Comparison of ENCODE assay signal across 8 cellular contexts in genomic region chr3:12868039-12869024, GRCh38. TPM values are rescaled to one million over a fixed set of nuclear protein-coding genes. Genes with fewer than 3 reads are reported as not detected.
DNase-seq lines count a peak whose midpoint lies in the region; ATAC-seq and TF ChIP-seq lines count a peak whose summit lies in the region.

No MANE protein-coding gene starts in this region.

- H3K27me3 Mint-ChIP-seq in activated T-helper 2 cell treated with anti-CD3 and anti-CD28 coated beads, Interferon-gamma antibody, Interleukin-2, Interleukin-4, amounts not matched to agents 10 μg/mL and 5 μg/mL and 100 μg/mL, durations not matched to agents 14 hours and 24 hours and 36 hours (ENCODE audit: low read depth): peaks cover 14% of the 10 kb centered on the region

- peak; percentile 65 for ATAC-seq in GM21529 (IDR thresholded peaks at IDR 0.05; ENCODE audit: unreplicated experiment)

- TF ChIP-seq EP300 in neural cell (conservative IDR thresholded peaks at IDR 0.05; ENCODE audit: poor library complexity, severe bottlenecking): no peak

- peaks cover 13% of the 10 kb centered on the region for H3K4me1 Mint-ChIP-seq in activated T-helper 2 cell treated with anti-CD3 and anti-CD28 coated beads, Interferon-gamma antibody, Interleukin-2, Interleukin-4, amounts not matched to agents 10 μg/mL and 5 μg/mL and 100 μg/mL, durations not matched to agents 14 hours and 24 hours and 36 hours (ENCODE audit: low read depth)

- no peaks in the 10 kb centered on the region for H3K27me3 ChIP-seq in neural cell (ENCODE audit: insufficient read depth, low read depth, low read length)

- in situ Hi-C loops in KBM-7 (cut with MboI; ENCODE audit: low pct_unique_long_range_greater_than_20kb, low sequenced_read_pairs): no loop called here

- H3F3A ChIP-seq in neural cell (ENCODE audit: insufficient read depth, low read length, poor library complexity, severe bottlenecking): no peaks in the 10 kb centered on the region

- H3K9me2 ChIP-seq in neural cell (ENCODE audit: insufficient read depth, low read length): no peaks in the 10 kb centered on the region

- no peak overlapping the region for H3K9ac ChIP-seq in neural cell (ENCODE audit: low read length)

- no peaks in the 10 kb centered on the region for H3K36me3 Mint-ChIP-seq in activated T-helper 2 cell treated with anti-CD3 and anti-CD28 coated beads, Interferon-gamma antibody, Interleukin-2, Interleukin-4, amounts not matched to agents 10 μg/mL and 5 μg/mL and 100 μg/mL, durations not matched to agents 14 hours and 24 hours and 36 hours (ENCODE audit: low read depth)

- no peaks in the 10 kb centered on the region for H3K36me3 ChIP-seq in neural cell (ENCODE audit: insufficient read depth, low read length)

- H3K27ac ChIP-seq in neural cell (ENCODE audit: low read length): no peak overlapping the region

- H3K4me2 ChIP-seq in neural cell (ENCODE audit: low read length): no peak overlapping the region

- H3K9me3 ChIP-seq in neural cell (ENCODE audit: low read length): no peaks in the 10 kb centered on the region

- H3K4me3 ChIP-seq in neural cell (ENCODE audit: low read length): peak overlapping the region; percentile 49

- peak; percentile 91 for TF ChIP-seq RAD21 in neural cell (conservative IDR thresholded peaks at IDR 0.05)

- peak; percentile 88 for DNase-seq in DMS 273 (lab: John Stamatoyannopoulos, UW; ENCODE audit: unreplicated experiment)
- DNase-seq in KBM-7: peak; percentile 78
- DNase-seq in RKO (ENCODE audit: low spot score): peak; percentile 91
- DNase-seq in activated T-helper 2 cell treated with anti-CD3 and anti-CD28 coated beads, Interferon-gamma antibody, Interleukin-2, Interleukin-4, amounts not matched to agents 10 μg/mL and 5 μg/mL and 100 μg/mL, durations not matched to agents 14 hours and 24 hours and 36 hours (ENCODE audit: low spot score): peak; percentile 38
- DNase-seq in fibroblast of the conjunctiva (ENCODE audit: low read depth): peak; percentile 82
- DNase-seq in superior temporal gyrus (ENCODE audit: extremely low spot score): peak; percentile 96

- intact Hi-C loops in activated T-helper 2 cell treated with anti-CD3 and anti-CD28 coated beads, Interferon-gamma antibody, Interleukin-2, Interleukin-4, amounts not matched to agents 10 μg/mL and 5 μg/mL and 100 μg/mL, durations not matched to agents 14 hours and 24 hours and 36 hours (cut with micrococcal nuclease): loop anchor here (1.0 to 2.0 kb wide), 2 partner anchors 24 to 116 kb away; no protein-coding TSS in a partner anchor

- no peaks in the 10 kb centered on the region for H4K20me1 ChIP-seq in neural cell (ENCODE audit: insufficient read depth)

- peak overlapping the region; percentile 25 for H3K27ac Mint-ChIP-seq in activated T-helper 2 cell treated with anti-CD3 and anti-CD28 coated beads, Interferon-gamma antibody, Interleukin-2, Interleukin-4, amounts not matched to agents 10 μg/mL and 5 μg/mL and 100 μg/mL, durations not matched to agents 14 hours and 24 hours and 36 hours

- peaks cover 5% of the 10 kb centered on the region for H3K9me3 Mint-ChIP-seq in activated T-helper 2 cell treated with anti-CD3 and anti-CD28 coated beads, Interferon-gamma antibody, Interleukin-2, Interleukin-4, amounts not matched to agents 10 μg/mL and 5 μg/mL and 100 μg/mL, durations not matched to agents 14 hours and 24 hours and 36 hours

- no peaks in the 10 kb centered on the region for H3K79me2 ChIP-seq in neural cell (replicated peaks; ENCODE audit: insufficient read depth, low read length)

- TF ChIP-seq CTCF in neural cell (IDR thresholded peaks at IDR 0.05; ENCODE audit: poor library complexity, severe bottlenecking): peak; percentile 94

- peak overlapping the region; percentile 75 for H3K4me3 Mint-ChIP-seq in activated T-helper 2 cell treated with anti-CD3 and anti-CD28 coated beads, Interferon-gamma antibody, Interleukin-2, Interleukin-4, amounts not matched to agents 10 μg/mL and 5 μg/mL and 100 μg/mL, durations not matched to agents 14 hours and 24 hours and 36 hours (ENCODE audit: low read depth)

- no peak overlapping the region for H2AFZ ChIP-seq in neural cell (ENCODE audit: low read depth, low read length)

TF ChIP-seq in neural cell, 6 proteins besides CTCF, POLR2A, EP300 and RAD21:
- peak; percentile 90 for TF ChIP-seq SMC3 (conservative IDR thresholded peaks at IDR 0.05; ENCODE audit: poor library complexity)
- TF ChIP-seq EZH2 (IDR thresholded peaks at IDR 0.05; ENCODE audit: borderline replicate concordance, insufficient read depth, low read length, poor library complexity, severe bottlenecking): no peak
- TF ChIP-seq POLR2AphosphoS5 (IDR thresholded peaks at IDR 0.05): no peak
- TF ChIP-seq, protein P1, sequence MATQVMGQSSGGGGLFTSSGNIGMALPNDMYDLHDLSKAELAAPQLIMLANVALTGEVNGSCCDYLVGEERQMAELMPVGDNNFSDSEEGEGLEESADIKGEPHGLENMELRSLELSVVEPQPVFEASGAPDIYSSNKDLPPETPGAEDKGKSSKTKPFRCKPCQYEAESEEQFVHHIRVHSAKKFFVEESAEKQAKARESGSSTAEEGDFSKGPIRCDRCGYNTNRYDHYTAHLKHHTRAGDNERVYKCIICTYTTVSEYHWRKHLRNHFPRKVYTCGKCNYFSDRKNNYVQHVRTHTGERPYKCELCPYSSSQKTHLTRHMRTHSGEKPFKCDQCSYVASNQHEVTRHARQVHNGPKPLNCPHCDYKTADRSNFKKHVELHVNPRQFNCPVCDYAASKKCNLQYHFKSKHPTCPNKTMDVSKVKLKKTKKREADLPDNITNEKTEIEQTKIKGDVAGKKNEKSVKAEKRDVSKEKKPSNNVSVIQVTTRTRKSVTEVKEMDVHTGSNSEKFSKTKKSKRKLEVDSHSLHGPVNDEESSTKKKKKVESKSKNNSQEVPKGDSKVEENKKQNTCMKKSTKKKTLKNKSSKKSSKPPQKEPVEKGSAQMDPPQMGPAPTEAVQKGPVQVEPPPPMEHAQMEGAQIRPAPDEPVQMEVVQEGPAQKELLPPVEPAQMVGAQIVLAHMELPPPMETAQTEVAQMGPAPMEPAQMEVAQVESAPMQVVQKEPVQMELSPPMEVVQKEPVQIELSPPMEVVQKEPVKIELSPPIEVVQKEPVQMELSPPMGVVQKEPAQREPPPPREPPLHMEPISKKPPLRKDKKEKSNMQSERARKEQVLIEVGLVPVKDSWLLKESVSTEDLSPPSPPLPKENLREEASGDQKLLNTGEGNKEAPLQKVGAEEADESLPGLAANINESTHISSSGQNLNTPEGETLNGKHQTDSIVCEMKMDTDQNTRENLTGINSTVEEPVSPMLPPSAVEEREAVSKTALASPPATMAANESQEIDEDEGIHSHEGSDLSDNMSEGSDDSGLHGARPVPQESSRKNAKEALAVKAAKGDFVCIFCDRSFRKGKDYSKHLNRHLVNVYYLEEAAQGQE (IDR thresholded peaks at IDR 0.05; ENCODE audit: borderline replicate concordance): no peak

RNA-seq across cellular contexts. Expression of gene RPL32, which starts 27.0 kb away (rescaled TPM):
- 2,046 and 2,053 TPM in 2 replicates for total RNA-seq in activated T-helper 2 cell treated with anti-CD3 and anti-CD28 coated beads, Interferon-gamma antibody, Interleukin-2, Interleukin-4, amounts not matched to agents 10 μg/mL and 5 μg/mL and 100 μg/mL, durations not matched to agents 14 hours and 24 hours and 36 hours
- polyA plus RNA-seq in neural cell: 1,160 and 1,223 TPM in 2 replicates
- 368 and 369 TPM in 2 replicates for polyA minus RNA-seq in neural cell

Comparison
In these comparisons a context has a peak if more than half of its experiments do, and no peak if none do; other contexts are left out.
1. DNase-seq: peak in every context shown above with its lines; median percentile 96 in superior temporal gyrus; 91 in RKO; 88 in DMS 273; 82 in fibroblast of the conjunctiva; 78 in KBM-7; 38 in activated T-helper 2 cell treated with anti-CD3 and anti-CD28 coated beads, Interferon-gamma antibody, Interleukin-2, Interleukin-4, amounts not matched to agents 10 μg/mL and 5 μg/mL and 100 μg/mL, durations not matched to agents 14 hours and 24 hours and 36 hours.